In genomic region chrX:57052280-57052679, GRCh38 we compare ENCODE assay signal across 3 cellular contexts. TPM values are rescaled to one million over a fixed set of nuclear protein-coding genes. Genes with fewer than 3 reads are reported as not detected.
A peak's percentile ranks its signal among the peaks of the same experiment; 100 is the strongest.
DNase-seq lines count a peak whose midpoint lies in the region; ATAC-seq, FAIRE-seq and TF ChIP-seq lines count a peak whose summit lies in the region.
"Not testable (repeated sequence)": the region's sequence is repeated elsewhere in the genome, so short reads cannot be mapped to it uniquely, and the experiment has no call there.

No MANE protein-coding gene starts in this region.

- H3K27ac ChIP-seq in HEK293 (ENCODE audit: extremely low read depth, low read depth, low read length); K562 (ENCODE audit: extremely low read depth, low read depth, low read length); HepG2 (ENCODE audit: extremely low read length, insufficient read depth, low read length): not testable (repeated sequence)

- not testable (repeated sequence) for H3K36me3 ChIP-seq in HEK293 (ENCODE audit: control insufficient read depth in 2 of 2, insufficient read depth in 1 of 2, low read length in 2 of 2); K562 (ENCODE audit: control insufficient read depth, insufficient read depth, low read length); HepG2 (replicated peaks in 1 of 2; ENCODE audit: control insufficient read depth in 1 of 2, insufficient read depth in 2 of 2, low read length in 2 of 2)

- not testable (repeated sequence) for TF ChIP-seq EP300 in K562 (IDR thresholded peaks at IDR 0.05; ENCODE audit: low read length); HepG2 (IDR thresholded peaks at IDR 0.05; ENCODE audit: low read depth in 2 of 2, low read length in 2 of 2); HepG2 (CRISPR knock-in tag; IDR thresholded peaks at IDR 0.05; ENCODE audit: borderline replicate concordance)

- ATAC-seq in K562, HepG2: not testable (repeated sequence)

- in situ Hi-C loops in K562 (cut with MboI); HepG2 (cut with HindIII; ENCODE audit: extremely low pct_ligation_motif_present, low pct_unique_long_range_greater_than_20kb): not testable (repeated sequence)

- not testable (repeated sequence) for H3K9ac ChIP-seq in K562 (ENCODE audit: insufficient read depth in 1 of 2, low read depth in 2 of 2, low read length in 2 of 2); HepG2 (ENCODE audit: insufficient read depth, low read depth, low read length)

- H2AFZ ChIP-seq in K562 (ENCODE audit: low read depth, low read length); HepG2 (ENCODE audit: low read length): not testable (repeated sequence)

- H3K4me3 ChIP-seq in HEK293 (ENCODE audit: low read depth, low read length); K562; HepG2 (replicated peaks in 1 of 3; ENCODE audit: insufficient read depth in 1 of 3, low read depth in 2 of 3, low read length in 3 of 3): not testable (repeated sequence)

- not testable (repeated sequence) for FAIRE-seq in K562 (lab: Jason Lieb, UNC)
- peak; percentile 34 for FAIRE-seq in HepG2 (lab: Jason Lieb, UNC)

- not testable (repeated sequence) for DNase-seq in K562 (ENCODE audit: extremely low read depth in 1 of 4, low spot score in 3 of 4); HepG2 (ENCODE audit: low spot score)

- POLR2A ChIA-PET in HEK293 (lab: Yijun Ruan, JAX); K562 (lab: Yijun Ruan, JAX); HepG2 (lab: Yijun Ruan, JAX): not testable (repeated sequence)

- not testable (repeated sequence) for H3K4me2 ChIP-seq in K562 (ENCODE audit: insufficient read depth, low read length); HepG2 (ENCODE audit: low read depth, low read length)

- not testable (repeated sequence) for TF ChIP-seq CTCF in HEK293 (tag by site-specific recombination; IDR thresholded peaks at IDR 0.05); K562 (IDR thresholded peaks at IDR 0.05 in 2 of 3, conservative IDR thresholded peaks at IDR 0.05 in 1 of 3; ENCODE audit: insufficient read depth in 2 of 3, low read depth in 1 of 3, low read length in 3 of 3); HepG2 (CRISPR knock-in tag; IDR thresholded peaks at IDR 0.05)

- not testable (repeated sequence) for BruUV-seq in K562 (replicated peaks; lab: Mats Ljungman, UMichigan); HepG2 (replicated peaks; lab: Mats Ljungman, UMichigan)

- not testable (repeated sequence) for H3K4me1 ChIP-seq in HEK293 (ENCODE audit: control insufficient read depth, insufficient read depth, low read length); K562 (replicated peaks in 1 of 2; ENCODE audit: control insufficient read depth in 2 of 2, insufficient read depth in 2 of 2, low read length in 2 of 2); HepG2 (ENCODE audit: insufficient read depth, low read length)

- intact Hi-C loops in K562 (cut with micrococcal nuclease); HepG2 (cut with micrococcal nuclease; ENCODE audit: unreplicated experiment): not testable (repeated sequence)

- not testable (repeated sequence) for TF ChIP-seq POLR2A in K562 (conservative IDR thresholded peaks at IDR 0.05); HepG2 (IDR thresholded peaks at IDR 0.05; ENCODE audit: insufficient read depth in 1 of 2, low read depth in 2 of 2, low read length in 2 of 2)

- not testable (repeated sequence) for H3K9me1 ChIP-seq in K562 (ENCODE audit: control insufficient read depth, insufficient read depth, low read length)

- TF ChIP-seq RAD21 in K562 (CRISPR knock-in tag; conservative IDR thresholded peaks at IDR 0.05 in 1 of 2, IDR thresholded peaks at IDR 0.05 in 1 of 2); HepG2 (CRISPR knock-in tag; IDR thresholded peaks at IDR 0.05): not testable (repeated sequence)

- not testable (repeated sequence) for H3K27me3 ChIP-seq in K562 (ENCODE audit: control insufficient read depth in 2 of 2, insufficient read depth in 2 of 2, low read length in 2 of 2); HepG2 (ENCODE audit: control insufficient read depth in 1 of 2, insufficient read depth in 2 of 2, low read length in 2 of 2)

- CTCF ChIA-PET in HEK293 (lab: Yijun Ruan, JAX); K562 (lab: Yijun Ruan, JAX; ENCODE audit: low intra/inter-chr PET ratio); HepG2 (lab: Yijun Ruan, JAX; ENCODE audit: low intra/inter-chr PET ratio, low total read pairs): not testable (repeated sequence)

- not testable (repeated sequence) for H4K20me1 ChIP-seq in K562 (replicated peaks; ENCODE audit: control insufficient read depth, insufficient read depth, low read length); HepG2 (ENCODE audit: insufficient read depth, low read length)

- not testable (repeated sequence) for H3K9me3 ChIP-seq in HEK293 (ENCODE audit: control insufficient read depth, insufficient read depth, low read depth, low read length); K562 (replicated peaks; ENCODE audit: control insufficient read depth, insufficient read depth, low read depth, low read length); HepG2 (ENCODE audit: low read length)

- WGBS in K562 (ENCODE audit: insufficient coverage, low coverage, missing lambda C conversion rate), result no CpG with 5 or more reads among the region's 2 CpGs
- WGBS in HepG2 (ENCODE audit: low lambda C conversion rate), result 44% methylated on average over 2 of the region's 2 CpGs

- not testable (repeated sequence) for H3K79me2 ChIP-seq in K562 (ENCODE audit: control insufficient read depth, insufficient read depth, low read length); HepG2 (ENCODE audit: insufficient read depth, low read length)

TF ChIP-seq in HEK293, 187 proteins besides CTCF, POLR2A, EP300 and RAD21:
- peak; percentile 81 for TF ChIP-seq ZNF146 (tag by site-specific recombination; IDR thresholded peaks at IDR 0.05)

TF ChIP-seq in K562, 482 proteins besides CTCF, POLR2A, EP300 and RAD21:
- TF ChIP-seq ZNF146 (CRISPR knock-in tag; IDR thresholded peaks at IDR 0.05; ENCODE audit: unreplicated experiment), result peak; percentile 66
TF ChIP-seq in K562: peak in this region for 1; not testable (repeated sequence) for 481.

RNA-seq across cellular contexts. Expression of gene SPIN3, which starts 56.9 kb away (rescaled TPM):
- total RNA-seq in K562 (2011; cell fraction: chromatin; rRNA removed; ENCODE audit: low replicate concordance), result 16.3 and 27.3 TPM in 2 replicates
- 8.2 and 9.3 TPM in 2 replicates for total RNA-seq in K562 (2011; cell fraction: nucleolus; rRNA removed)
- total RNA-seq in K562 (2011; cell fraction: nucleoplasm; rRNA removed), result 16.9 and 32.7 TPM in 2 replicates
- 4.6 and 4.9 TPM in 2 replicates for total RNA-seq in K562 (2014; rRNA removed)
- 5.6 and 6.1 TPM in 2 replicates for total RNA-seq in K562 (2014; rRNA removed; fragmentation: Illumina TruSeq; extraction: Trizol)
- total RNA-seq in K562 (2015; rRNA removed; fragmentation: Illumina TruSeq; extraction: Trizol), result 5.5 and 6.4 TPM in 2 replicates
- total RNA-seq in K562 (2021), result 6.2 and 7.1 TPM in 2 replicates
- polyA plus RNA-seq in K562 (2011; rRNA removed), result 6.8 and 7.9 TPM in 2 replicates
- polyA plus RNA-seq in K562 (2011; cell fraction: cytosol; rRNA removed), result 3.0 and 3.1 TPM in 2 replicates
- polyA plus RNA-seq in K562 (2011; cell fraction: nucleus; rRNA removed), result 20.3 and 26.2 TPM in 2 replicates
- polyA plus RNA-seq in K562 (2012), result 5.2 and 7.9 TPM in 2 replicates
- 6.5 TPM in 2 replicates for polyA plus RNA-seq in K562 (2014; fragmentation: Illumina TruSeq; extraction: Trizol)
- 1 to 10 TPM; 1.6 to 2.3 TPM for polyA plus RNA-seq in K562 (2014; fragmentation: Nextera tagmentation; extraction: Ambion mirVana)
- 8.0 and 9.5 TPM in 2 replicates for polyA plus RNA-seq in K562 (2014; rRNA removed)
- 5.4 and 6.4 TPM in 2 replicates for polyA minus RNA-seq in K562 (2011; rRNA and poly(A)+ RNA removed)
- polyA minus RNA-seq in K562 (2011; cell fraction: cytosol; rRNA and poly(A)+ RNA removed), result 3.1 and 4.0 TPM in 2 replicates
- 11.0 and 13.6 TPM in 2 replicates for polyA minus RNA-seq in K562 (2011; cell fraction: nucleus; rRNA and poly(A)+ RNA removed)
- total RNA-seq in HepG2 (2016; rRNA removed; fragmentation: Illumina TruSeq; extraction: Trizol), result 5.2 and 8.4 TPM in 2 replicates
- 1.9 and 3.2 TPM in 2 replicates for total RNA-seq in HepG2 (2016; cell fraction: cytosol; rRNA removed; fragmentation: Illumina TruSeq; extraction: Trizol; ENCODE audit: low read depth)
- 5.2 and 9.7 TPM in 2 replicates for total RNA-seq in HepG2 (2016; cell fraction: insoluble cytoplasmic fraction; rRNA removed; fragmentation: Illumina TruSeq; extraction: Trizol)
- total RNA-seq in HepG2 (2016; cell fraction: membrane; rRNA removed; fragmentation: Illumina TruSeq; extraction: Trizol), result 4.0 and 4.3 TPM in 2 replicates
- total RNA-seq in HepG2 (2016; cell fraction: nucleus; rRNA removed; fragmentation: Illumina TruSeq; extraction: Trizol), result 21.3 and 21.8 TPM in 2 replicates
- 8.8 TPM in 2 replicates for polyA plus RNA-seq in HepG2 (2011; rRNA removed)
- 3.2 and 3.5 TPM in 2 replicates for polyA plus RNA-seq in HepG2 (2011; cell fraction: cytosol; rRNA removed)
- polyA plus RNA-seq in HepG2 (2011; cell fraction: nucleus; rRNA removed), result 33.1 and 35.0 TPM in 2 replicates
- polyA plus RNA-seq in HepG2 (2012), result 6.3 and 6.6 TPM in 2 replicates
- 1.5 and 2.0 TPM in 2 replicates for polyA plus RNA-seq in HepG2 (2016; cell fraction: cytosol; fragmentation: Illumina TruSeq; extraction: Trizol; ENCODE audit: low read depth)
- polyA plus RNA-seq in HepG2 (2016; cell fraction: insoluble cytoplasmic fraction; fragmentation: Illumina TruSeq; extraction: Trizol; ENCODE audit: low read depth), result 5.2 TPM in 2 replicates
- 4.0 and 4.6 TPM in 2 replicates for polyA plus RNA-seq in HepG2 (2016; cell fraction: membrane; fragmentation: Illumina TruSeq; extraction: Trizol; ENCODE audit: low read depth)
- 27.1 and 27.9 TPM in 2 replicates for polyA plus RNA-seq in HepG2 (2016; cell fraction: nucleus; fragmentation: Illumina TruSeq; extraction: Trizol; ENCODE audit: insufficient read depth, low read depth)
- polyA minus RNA-seq in HepG2 (2011; rRNA and poly(A)+ RNA removed; ENCODE audit: low replicate concordance), result 5.8 and 6.1 TPM in 2 replicates
- polyA minus RNA-seq in HepG2 (2011; cell fraction: cytosol; rRNA and poly(A)+ RNA removed), result 2.0 and 3.0 TPM in 2 replicates
- 41.2 and 45.1 TPM in 2 replicates for polyA minus RNA-seq in HepG2 (2011; cell fraction: nucleus; rRNA and poly(A)+ RNA removed)
